11 cellular contexts compared by ENCODE assay signal in the genomic region with DNA sequence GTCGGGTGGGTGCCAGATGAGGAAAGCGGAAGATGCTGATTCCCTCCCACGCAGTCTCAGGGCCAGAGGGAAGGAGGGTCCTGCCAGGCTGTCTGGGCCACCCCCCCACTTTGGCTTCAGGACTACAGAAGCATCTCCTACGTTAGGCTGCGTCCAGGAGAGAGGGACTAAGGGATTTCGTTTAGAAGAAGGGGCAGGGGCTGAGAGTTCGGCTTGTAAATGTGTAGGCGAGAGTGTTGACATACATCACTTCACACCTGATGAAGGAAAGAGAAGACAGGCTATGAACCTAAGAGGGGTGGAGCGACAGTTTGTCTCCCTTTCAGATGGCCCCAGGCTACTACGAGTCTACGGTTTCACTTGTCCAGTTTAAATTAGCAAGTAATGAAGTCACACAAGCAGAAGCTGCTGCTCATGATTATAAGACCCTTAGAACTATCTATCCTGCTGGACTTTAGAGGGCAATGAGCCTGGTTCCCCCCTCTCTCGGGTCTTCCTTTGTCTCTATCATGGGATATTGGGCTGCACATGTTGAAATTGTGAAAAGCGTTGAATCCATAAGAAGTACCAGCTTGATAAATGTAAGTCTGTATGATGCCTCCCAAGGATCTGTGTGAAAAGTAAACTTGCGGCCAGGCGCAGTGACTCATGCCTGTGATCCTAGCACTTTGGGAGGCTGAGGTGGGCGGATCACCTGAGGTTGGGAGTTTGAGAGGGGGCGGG.
DNase-seq lines count a peak whose midpoint lies in the region; ATAC-seq and TF ChIP-seq lines count a peak whose summit lies in the region.
"Had no signal": no experiment of that assay in that cellular context is flagged by ENCODE, and none has a peak within 500 bp of the region (broad histone marks: within the 10 kb centered on the region; RNA-seq: fewer than 3 reads in every experiment).

No MANE protein-coding gene starts in this region.

- ATAC-seq in T-helper 17 cell = no peak
- ATAC-seq: activated CD8-positive, alpha-beta T cell treated with anti-CD3 and anti-CD28 coated beads, Interleukin-2, amount 10 ng/mL, durations not matched to agents 7 days and 5 days had no signal

- H3K4me1 ChIP-seq in breast epithelium (peaks cover 8 to 12% of the 10 kb centered on the region in 2 donors), thyroid gland (peaks cover 31 to 39% of the 10 kb centered on the region in 2 donors)

- no peaks in the 10 kb centered on the region for H3K27me3 Mint-ChIP-seq in T-helper 17 cell

- TF ChIP-seq POLR2A in breast epithelium (IDR thresholded peaks at IDR 0.05) = no peak
- no peak for TF ChIP-seq POLR2A in thyroid gland (IDR thresholded peaks at IDR 0.05)

- H3K27ac Mint-ChIP-seq in T-helper 17 cell = no peak overlapping the region
- H3K27ac Mint-ChIP-seq: activated CD8-positive, alpha-beta T cell treated with anti-CD3 and anti-CD28 coated beads, Interleukin-2, amount 10 ng/mL, durations not matched to agents 7 days and 5 days had no signal

- TF ChIP-seq CTCF in breast epithelium (IDR thresholded peaks at IDR 0.05) = no peak
- TF ChIP-seq CTCF in thyroid gland (IDR thresholded peaks at IDR 0.05) = no peak

- H3K4me1 Mint-ChIP-seq in T-helper 17 cell = peaks cover 11% of the 10 kb centered on the region

- DNase-seq in HT-29 (ENCODE audit: low spot score) (peak; percentile 91), breast epithelium (ENCODE audit: low spot score in 2 of 2) (peak in 1 of 2 donors; percentile 33), kidney tubule cell (ENCODE audit: low spot score) (peak; percentile 34), thyroid gland (no peak), T-helper 17 cell (no peak), NCI-H1436 treated with DMSO at 0.1 percent for 48 hours (lab: John Stamatoyannopoulos, UW) (no peak), NCI-H187 (lab: John Stamatoyannopoulos, UW) (no peak), NCI-H2227 treated with DMSO at 0.1 percent for 48 hours (lab: John Stamatoyannopoulos, UW) (no peak)
- DNase-seq: activated CD8-positive, alpha-beta T cell treated with anti-CD3 and anti-CD28 coated beads, Interleukin-2, amount 10 ng/mL, durations not matched to agents 7 days and 5 days; MV-4-11; stimulated activated naive CD4-positive, alpha-beta T cell treated with Interleukin-2 at 50 U/mL for 16 hours had no signal

- no peak overlapping the region for H3K4me3 ChIP-seq in breast epithelium
- no peak overlapping the region for H3K4me3 ChIP-seq in thyroid gland (replicated peaks in 1 of 3)

- H3K36me3 Mint-ChIP-seq in T-helper 17 cell (ENCODE audit: low read depth) = peaks cover 7% of the 10 kb centered on the region

- H3K27me3 ChIP-seq in breast epithelium (no peaks in the 10 kb centered on the region), thyroid gland (no peaks in the 10 kb centered on the region)

- WGBS in thyroid gland, 2 donors = 94% methylated on average over 17 of the region's 17 CpGs

- H3K36me3 ChIP-seq in breast epithelium (no peaks in the 10 kb centered on the region), thyroid gland (no peaks in the 10 kb centered on the region)

- no peak overlapping the region for H3K4me3 Mint-ChIP-seq in T-helper 17 cell
- H3K4me3 Mint-ChIP-seq: activated CD8-positive, alpha-beta T cell treated with anti-CD3 and anti-CD28 coated beads, Interleukin-2, amount 10 ng/mL, durations not matched to agents 7 days and 5 days had no signal

- H3K9me3 ChIP-seq in breast epithelium = no peaks in the 10 kb centered on the region
- no peaks in the 10 kb centered on the region for H3K9me3 ChIP-seq in thyroid gland
- H3K9me3 ChIP-seq in T-helper 17 cell (ENCODE audit: control insufficient read depth, low read length, poor library complexity, severe bottlenecking) = no peaks in the 10 kb centered on the region

- intact Hi-C loops in breast epithelium (cut with DNase I; ENCODE audit: low total_unique reads) (loop anchor here (1.0 kb wide), 1 partner anchor 48 kb away; no protein-coding TSS in a partner anchor), thyroid gland (cut with DNase I) (no loop called here)

- peak overlapping the region; percentile 60 to 78 for H3K27ac ChIP-seq in breast epithelium
- H3K27ac ChIP-seq in thyroid gland = peak overlapping the region; percentile 94 to 97 (median 96)

Comparison
In these comparisons a context has a peak if more than half of its experiments do, and no peak if none do; other contexts are left out.
1. DNase-seq: peak in HT-29 (single experiment) and kidney tubule cell (single experiment); none in thyroid gland (0 of 2), T-helper 17 cell (0 of 3), NCI-H1436 treated with DMSO at 0.1 percent for 48 hours (single experiment), NCI-H187 (0 of 2) and NCI-H2227 treated with DMSO at 0.1 percent for 48 hours (single experiment).